23 cellular contexts compared by ENCODE assay signal in the genomic region with DNA sequence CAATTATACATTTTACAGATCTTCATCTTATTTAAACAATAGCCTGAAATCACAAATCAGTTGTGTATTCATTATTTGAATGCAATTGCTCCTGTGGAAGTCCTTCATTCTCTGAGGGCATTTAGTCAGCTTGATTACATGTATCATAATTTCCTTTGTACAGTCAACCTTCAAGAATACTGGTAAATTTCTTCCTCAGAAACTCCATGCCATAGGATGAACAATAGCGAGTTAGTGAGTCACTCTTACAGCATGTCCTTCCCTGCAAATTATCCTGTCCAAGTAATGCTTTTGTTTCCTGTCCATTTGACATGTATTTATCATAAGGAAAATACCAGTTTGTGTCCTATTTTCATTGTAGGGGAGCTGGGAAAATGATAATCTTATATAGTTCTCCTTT. TPM values are rescaled to one million over a fixed set of nuclear protein-coding genes. Genes with fewer than 3 reads are reported as not detected.
DNase-seq lines count a peak whose midpoint lies in the region; ATAC-seq and TF ChIP-seq lines count a peak whose summit lies in the region.
"Had no signal": no experiment of that assay in that cellular context is flagged by ENCODE, and none has a peak within 500 bp of the region (broad histone marks: within the 10 kb centered on the region; RNA-seq: fewer than 3 reads in every experiment).

No MANE protein-coding gene starts in this region.

- no peak for TF ChIP-seq CTCF in RWPE2 (IDR thresholded peaks at IDR 0.05; ENCODE audit: poor library complexity, severe bottlenecking)

- no peak overlapping the region for H3K4me3 Mint-ChIP-seq in stimulated activated naive CD8-positive, alpha-beta T cell treated with anti-CD3 and anti-CD28 coated beads, Interleukin-15, amount 100 ng/mL, for 72 hours
- H3K4me3 Mint-ChIP-seq: activated CD8-positive, alpha-beta T cell treated with anti-CD3 and anti-CD28 coated beads for 36 hours; central memory CD8-positive, alpha-beta T cell; naive thymus-derived CD8-positive, alpha-beta T cell had no signal

- H3K27me3 ChIP-seq in RWPE2 (ENCODE audit: insufficient read depth, poor library complexity, severe bottlenecking): no peaks in the 10 kb centered on the region
- H3K27me3 ChIP-seq: right atrium auricular region had no signal

- H3K27me3 Mint-ChIP-seq in stimulated activated naive CD8-positive, alpha-beta T cell treated with anti-CD3 and anti-CD28 coated beads, Interleukin-15, amount 100 ng/mL, for 72 hours: peaks cover 10% of the 10 kb centered on the region
- H3K27me3 Mint-ChIP-seq: central memory CD8-positive, alpha-beta T cell had no signal

- no peaks in the 10 kb centered on the region for H3K9me3 ChIP-seq in RWPE2 (ENCODE audit: severe bottlenecking)

- DNase-seq in EL (peak; percentile 79), RWPE2 (ENCODE audit: low spot score) (no peak), epithelial cell of prostate (ENCODE audit: low read depth, low spot score) (peak; percentile 90), non-pigmented ciliary epithelial cell (ENCODE audit: low read depth) (peak; percentile 68), cerebellum (ENCODE audit: low spot score) (no peak)
- no peak for DNase-seq in stimulated activated naive CD8-positive, alpha-beta T cell treated with anti-CD3 and anti-CD28 coated beads, Interleukin-15, amount 100 ng/mL, for 72 hours
- DNase-seq: activated CD8-positive, alpha-beta T cell treated with anti-CD3 and anti-CD28 coated beads for 36 hours; activated effector memory CD4-positive, alpha-beta T cell treated with Interleukin-2 at 50 U/mL for 16 hours; KG1; kidney; naive thymus-derived CD8-positive, alpha-beta T cell; NCI-H1694; NCI-H748 treated with DMSO at 0.1 percent for 48 hours; SHP77; stimulated activated CD4-positive, alpha-beta T cell treated with anti-CD3 and anti-CD28 coated beads, Interleukin-4, amount 100 ng/mL, for 4 hours; stimulated activated naive CD4-positive, alpha-beta T cell treated with Interleukin-2 at 50 U/mL for 16 hours had no signal

- peak overlapping the region; percentile 98 for H3K27ac ChIP-seq in RWPE2 (ENCODE audit: poor library complexity, severe bottlenecking)
- peak overlapping the region; percentile 98 for H3K27ac ChIP-seq in epithelial cell of prostate
- H3K27ac ChIP-seq: C4-2B, right atrium auricular region had no signal

- H3K27ac Mint-ChIP-seq in stimulated activated naive CD8-positive, alpha-beta T cell treated with anti-CD3 and anti-CD28 coated beads, Interleukin-15, amount 100 ng/mL, for 72 hours: no peak overlapping the region
- H3K27ac Mint-ChIP-seq: activated CD8-positive, alpha-beta T cell treated with anti-CD3 and anti-CD28 coated beads for 36 hours; naive thymus-derived CD8-positive, alpha-beta T cell had no signal

- H3K4me1 ChIP-seq in RWPE2 (ENCODE audit: insufficient read depth, poor library complexity, severe bottlenecking): peaks cover 44% of the 10 kb centered on the region
- H3K4me1 ChIP-seq: right atrium auricular region had no signal

- H3K4me1 Mint-ChIP-seq in stimulated activated naive CD8-positive, alpha-beta T cell treated with anti-CD3 and anti-CD28 coated beads, Interleukin-15, amount 100 ng/mL, for 72 hours: no peaks in the 10 kb centered on the region
- H3K4me1 Mint-ChIP-seq: central memory CD8-positive, alpha-beta T cell; naive thymus-derived CD8-positive, alpha-beta T cell had no signal

- H3K4me3 ChIP-seq in RWPE2 (ENCODE audit: severe bottlenecking): no peak overlapping the region
- H3K4me3 ChIP-seq: right atrium auricular region had no signal

- H3K36me3 ChIP-seq in RWPE2 (ENCODE audit: low read depth): no peaks in the 10 kb centered on the region
- H3K36me3 ChIP-seq: right atrium auricular region had no signal

- peaks cover 0 to 6% of the 10 kb centered on the region in 2 donors for H3K9me3 Mint-ChIP-seq in stimulated activated naive CD8-positive, alpha-beta T cell treated with anti-CD3 and anti-CD28 coated beads, Interleukin-15, amount 100 ng/mL, for 72 hours
- H3K9me3 Mint-ChIP-seq: activated CD8-positive, alpha-beta T cell treated with anti-CD3 and anti-CD28 coated beads for 36 hours had no signal

- ATAC-seq in RWPE2 (ENCODE audit: low read depth) (peak; percentile 98), HG02885 (IDR thresholded peaks at IDR 0.05; ENCODE audit: poor library complexity, unreplicated experiment) (no peak), GM21737 (IDR thresholded peaks at IDR 0.05; ENCODE audit: unreplicated experiment) (no peak)
- ATAC-seq in stimulated activated naive CD8-positive, alpha-beta T cell treated with anti-CD3 and anti-CD28 coated beads, Interleukin-15, amount 100 ng/mL, for 72 hours: no peak
- ATAC-seq: activated CD8-positive, alpha-beta T cell treated with anti-CD3 and anti-CD28 coated beads for 36 hours; naive thymus-derived CD8-positive, alpha-beta T cell had no signal

RNA-seq across cellular contexts. Expression of gene OR10S1, which starts 3.8 kb away (rescaled TPM):
- not detected for total RNA-seq in cerebellum
- total RNA-seq: activated CD8-positive, alpha-beta T cell treated with anti-CD3 and anti-CD28 coated beads for 36 hours; fibroblast of villous mesenchyme; G401; kidney; naive thymus-derived CD8-positive, alpha-beta T cell; right atrium auricular region had no signal

RNA-seq across cellular contexts. Expression of gene OR10G6, which starts 21.1 kb away (rescaled TPM):
- total RNA-seq in cerebellum: not detected
- total RNA-seq: activated CD8-positive, alpha-beta T cell treated with anti-CD3 and anti-CD28 coated beads for 36 hours; fibroblast of villous mesenchyme; G401; kidney; naive thymus-derived CD8-positive, alpha-beta T cell; right atrium auricular region had no signal

RNA-seq across cellular contexts. Expression of gene OR6T1, which starts 30.2 kb away (rescaled TPM):
- total RNA-seq in cerebellum: not detected
- total RNA-seq: activated CD8-positive, alpha-beta T cell treated with anti-CD3 and anti-CD28 coated beads for 36 hours; fibroblast of villous mesenchyme; G401; kidney; naive thymus-derived CD8-positive, alpha-beta T cell; right atrium auricular region had no signal

RNA-seq across cellular contexts. Expression of gene OR4D5, which starts 34.4 kb away (rescaled TPM):
- not detected for total RNA-seq in cerebellum
- total RNA-seq: activated CD8-positive, alpha-beta T cell treated with anti-CD3 and anti-CD28 coated beads for 36 hours; fibroblast of villous mesenchyme; G401; kidney; naive thymus-derived CD8-positive, alpha-beta T cell; right atrium auricular region had no signal

RNA-seq across cellular contexts. Expression of gene OR10G4, which starts 39.0 kb away (rescaled TPM):
- total RNA-seq in cerebellum: 0.18 TPM
- total RNA-seq: activated CD8-positive, alpha-beta T cell treated with anti-CD3 and anti-CD28 coated beads for 36 hours; fibroblast of villous mesenchyme; G401; kidney; naive thymus-derived CD8-positive, alpha-beta T cell; right atrium auricular region had no signal

Comparison
In these comparisons a context has a peak if more than half of its experiments do, and no peak if none do; other contexts are left out.
1. DNase-seq: peak in EL (single experiment), epithelial cell of prostate (single experiment) and non-pigmented ciliary epithelial cell (single experiment); none in RWPE2 (single experiment), stimulated activated naive CD8-positive, alpha-beta T cell treated with anti-CD3 and anti-CD28 coated beads, Interleukin-15, amount 100 ng/mL, for 72 hours (0 of 2) and cerebellum (single experiment).